Comparison of ENCODE assay signal across 29 cellular contexts in the genomic region with DNA sequence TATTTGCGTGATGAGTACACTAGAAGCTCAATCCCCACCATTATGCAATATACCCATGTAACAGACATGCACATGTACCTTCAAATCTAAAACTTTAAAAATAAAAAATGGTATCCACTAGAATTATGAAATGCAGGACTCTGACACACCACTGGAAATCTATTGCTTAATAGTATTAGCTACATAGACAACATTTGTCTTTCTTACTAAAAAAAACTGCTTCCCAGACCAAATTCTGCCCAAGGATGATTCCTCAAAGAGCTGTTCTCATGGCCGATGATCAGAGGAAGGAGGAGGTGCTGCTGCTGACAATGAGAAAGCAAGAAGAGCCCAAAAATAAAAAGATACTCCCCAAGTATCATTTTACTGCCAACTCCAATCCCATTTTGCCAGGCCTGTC.
DNase-seq lines count a peak whose midpoint lies in the region; ATAC-seq and TF ChIP-seq lines count a peak whose summit lies in the region.
"Had no signal": no experiment of that assay in that cellular context is flagged by ENCODE, and none has a peak within 500 bp of the region (broad histone marks: within the 10 kb centered on the region; RNA-seq: fewer than 3 reads in every experiment).

No MANE protein-coding gene starts in this region.

- peak; percentile 89 for ATAC-seq in sciatic nerve
- ATAC-seq: body of pancreas; foreskin keratinocyte; naive thymus-derived CD4-positive, alpha-beta T cell had no signal

- DNase-seq in AG10803 (ENCODE audit: low read depth) (peak; percentile 64), cardiac fibroblast (ENCODE audit: low read depth in 2 of 2) (peak; percentile 38 to 61), globus pallidus (ENCODE audit: low spot score) (peak; percentile 8), sciatic nerve (ENCODE audit: low spot score) (no peak), SIG-M5 treated with dmso at 0.1 percent for 504 hours (lab: John Stamatoyannopoulos, UW; ENCODE audit: unreplicated experiment) (no peak), A172 (ENCODE audit: low spot score) (no peak), SHP77 treated with DMSO at 0.1 percent for 48 hours (lab: John Stamatoyannopoulos, UW) (no peak), NCI-H1694 treated with DMSO at 0.1 percent for 48 hours (lab: John Stamatoyannopoulos, UW) (no peak)
- DNase-seq: ACHN; activated CD4-positive, alpha-beta T cell treated with anti-CD3 and anti-CD28 coated beads, Interleukin-2, amount 10 ng/mL, durations not matched to agents 24 days and 14 days; activated effector memory CD4-positive, alpha-beta T cell treated with anti-CD3 and anti-CD28 coated beads, Interleukin-2, amount 50 U/mL, for 16 hours; activated naive CD8-positive, alpha-beta T cell treated with anti-CD3 and anti-CD28 coated beads, Interleukin-2, amount 10 ng/mL, durations not matched to agents 7 days and 5 days; activated T-cell treated with anti-CD3 and anti-CD28 coated beads, Interleukin-2, amount 50 U/mL, for 1 hour; body of pancreas; C1 segment of cervical spinal cord; Caco-2; DMS79; foreskin keratinocyte; GDM1; H9; midbrain; naive thymus-derived CD4-positive, alpha-beta T cell; NCI-H1436; NCI-H2171; NCI-H524 treated with DMSO at 0.1 percent for 48 hours; nucleus accumbens; SIG-M5; stimulated activated CD4-positive, alpha-beta T cell treated with anti-CD3 and anti-CD28 coated beads, Interleukin-2, amount 100 ng/mL, for 24 hours had no signal

- intact Hi-C loops in sciatic nerve (cut with DNase I): no loop called here

- no peak for TF ChIP-seq CTCF in AG10803 (conservative IDR thresholded peaks at IDR 0.05; ENCODE audit: low read length)
- TF ChIP-seq CTCF in cardiac fibroblast (IDR thresholded peaks at IDR 0.05; ENCODE audit: low read depth, low read length): no peak

- no peak overlapping the region for H3K4me3 ChIP-seq in AG10803 (ENCODE audit: low read length)
- H3K4me3 ChIP-seq in cardiac fibroblast (replicated peaks in 1 of 2; ENCODE audit: low read depth in 2 of 2, low read length in 2 of 2): no peak overlapping the region
- H3K4me3 ChIP-seq: body of pancreas, hepatocyte had no signal

Comparison
In these comparisons a context has a peak if more than half of its experiments do, and no peak if none do; other contexts are left out.
1. DNase-seq: peak in AG10803 (single experiment), cardiac fibroblast (2 of 2) and globus pallidus (single experiment); none in sciatic nerve (single experiment), SIG-M5 treated with dmso at 0.1 percent for 504 hours (single experiment), A172 (single experiment), SHP77 treated with DMSO at 0.1 percent for 48 hours (single experiment) and NCI-H1694 treated with DMSO at 0.1 percent for 48 hours (single experiment).